8 cellular contexts compared by ENCODE assay signal in genomic region chr11:121654506-121655480, GRCh38.
A peak's percentile ranks its signal among the peaks of the same experiment; 100 is the strongest.
DNase-seq lines count a peak whose midpoint lies in the region; ATAC-seq and TF ChIP-seq lines count a peak whose summit lies in the region.

No MANE protein-coding gene starts in this region.

- H3K4me3 ChIP-seq in H7 (ENCODE audit: insufficient read depth, low read depth, low read length): peak overlapping the region; percentile 43
- peak overlapping the region; percentile 23 for H3K4me3 ChIP-seq in RWPE2 (ENCODE audit: severe bottlenecking)
- H3K4me3 ChIP-seq in esophagus (ENCODE audit: low read depth in 1 of 2, low read length in 2 of 2): peak overlapping the region; percentile 15 to 44
- peak overlapping the region; percentile 51 for H3K4me3 ChIP-seq in parathyroid adenoma (ENCODE audit: low read depth, low read length)

- H3K9me3 ChIP-seq in RWPE2 (ENCODE audit: severe bottlenecking): no peaks in the 10 kb centered on the region
- H3K9me3 ChIP-seq in esophagus (ENCODE audit: control insufficient read depth in 2 of 2, insufficient read depth in 1 of 2, low read depth in 1 of 2, low read length in 1 of 2): no peaks in the 10 kb centered on the region
- no peaks in the 10 kb centered on the region for H3K9me3 ChIP-seq in parathyroid adenoma (ENCODE audit: control insufficient read depth, low read length)

- ATAC-seq in RWPE2 (ENCODE audit: low read depth): peak; percentile 20

- TF ChIP-seq CTCF in RWPE2 (IDR thresholded peaks at IDR 0.05; ENCODE audit: poor library complexity, severe bottlenecking) (no peak), parathyroid adenoma (IDR thresholded peaks at IDR 0.05) (no peak)

- 20 to 22% methylated on average over 15 of the region's 15 CpGs for WGBS in esophagus, 2 donors

- H3K27me3 ChIP-seq in H7 (ENCODE audit: control insufficient read depth, insufficient read depth, low read length) (no peaks in the 10 kb centered on the region), RWPE2 (ENCODE audit: insufficient read depth, poor library complexity, severe bottlenecking) (no peaks in the 10 kb centered on the region), esophagus (ENCODE audit: control insufficient read depth in 1 of 2, insufficient read depth in 2 of 2, low read length in 2 of 2) (no peaks in the 10 kb centered on the region), parathyroid adenoma (ENCODE audit: control insufficient read depth, insufficient read depth, low read length) (no peaks in the 10 kb centered on the region)

- H3K4me2 ChIP-seq in parathyroid adenoma (ENCODE audit: low read length): peak overlapping the region; percentile 84

- in situ Hi-C loops in G401 (cut with HindIII; ENCODE audit: low sequenced_read_pairs): no loop called here

- H3K9ac ChIP-seq in parathyroid adenoma: no peak overlapping the region

- H3K36me3 ChIP-seq in H7 (replicated peaks; ENCODE audit: control insufficient read depth, insufficient read depth, low read length) (no peaks in the 10 kb centered on the region), RWPE2 (ENCODE audit: low read depth) (no peaks in the 10 kb centered on the region), esophagus (ENCODE audit: control insufficient read depth in 2 of 2, insufficient read depth in 2 of 2, low read length in 1 of 2) (no peaks in the 10 kb centered on the region), parathyroid adenoma (ENCODE audit: control insufficient read depth, insufficient read depth, low read length) (no peaks in the 10 kb centered on the region)

- H3K4me1 ChIP-seq in RWPE2 (ENCODE audit: insufficient read depth, poor library complexity, severe bottlenecking) (peaks cover 12% of the 10 kb centered on the region), esophagus (ENCODE audit: control insufficient read depth in 2 of 2, insufficient read depth in 2 of 2, low read length in 1 of 2) (peaks cover 0 to 5% of the 10 kb centered on the region in 2 donors), parathyroid adenoma (peaks cover 4% of the 10 kb centered on the region)

- DNase-seq in H7 (no peak), RWPE2 (ENCODE audit: low spot score) (no peak), G401 (ENCODE audit: low spot score) (no peak), cerebellum (ENCODE audit: low spot score) (no peak), GOT3 (lab: John Stamatoyannopoulos, UW) (no peak)
- DNase-seq in activated CD4-positive, CD25-positive, alpha-beta regulatory T cell treated with anti-CD3 and anti-CD28 coated beads, Interleukin-2, amount 50 U/mL, for 72 hours: no peak

- H3K79me2 ChIP-seq in parathyroid adenoma: no peaks in the 10 kb centered on the region

- H2AFZ ChIP-seq in parathyroid adenoma: peak overlapping the region; percentile 93

- peak overlapping the region; percentile 84 for H3K27ac ChIP-seq in RWPE2 (ENCODE audit: poor library complexity, severe bottlenecking)
- H3K27ac ChIP-seq in esophagus (ENCODE audit: low read depth in 2 of 2, low read length in 1 of 2): peak overlapping the region; percentile 29 to 73
- no peak overlapping the region for H3K27ac ChIP-seq in parathyroid adenoma
